In genomic region chr2:11409184-11409959, GRCh38 we compare ENCODE assay signal across 21 cellular contexts. TPM values are rescaled to one million over a fixed set of nuclear protein-coding genes. Genes with fewer than 3 reads are reported as not detected.
A peak's percentile ranks its signal among the peaks of the same experiment; 100 is the strongest.
DNase-seq lines count a peak whose midpoint lies in the region; ATAC-seq and TF ChIP-seq lines count a peak whose summit lies in the region.
"Had no signal": no experiment of that assay in that cellular context is flagged by ENCODE, and none has a peak within 500 bp of the region (broad histone marks: within the 10 kb centered on the region; RNA-seq: fewer than 3 reads in every experiment).

No MANE protein-coding gene starts in this region.

- H3K4me1 ChIP-seq in GM23248 (ENCODE audit: insufficient read depth) = peaks cover 7% of the 10 kb centered on the region
- H3K4me1 ChIP-seq in adipocyte (ENCODE audit: control insufficient read depth, insufficient read depth, low read length) = peaks cover 56% of the 10 kb centered on the region
- H3K4me1 ChIP-seq in CD8-positive, alpha-beta T cell (ENCODE audit: insufficient read depth, low read length) = no peaks in the 10 kb centered on the region

- intact Hi-C loops in CD8-positive, alpha-beta T cell (cut with DNase I, micrococcal nuclease) = no loop called here

- H3F3A ChIP-seq in GM23248 (ENCODE audit: insufficient read depth) = 0 out of 2 replicates have a peak, but pooled peaks cover 6% of the 10 kb centered on the region

- POLR2A ChIA-PET in CD8-positive, alpha-beta T cell (lab: Charles Lee) = no interaction called here

- H3K9ac ChIP-seq in GM23248 = no peak overlapping the region
- H3K9ac ChIP-seq in adipocyte (ENCODE audit: low read length) = peak overlapping the region; percentile 56
- H3K9ac ChIP-seq: SK-N-SH had no signal

- CTCF ChIA-PET in CD8-positive, alpha-beta T cell (lab: Charles Lee) = interaction anchor here (1.3 kb wide), 1 partner anchor 276 kb away, joined by 3 read pairs; a partner anchor contains a TSS

- no peaks in the 10 kb centered on the region for H3K9me3 Mint-ChIP-seq in CD8-positive, alpha-beta T cell

- in situ Hi-C loops in GM23248 (cut with MboI) = no loop called here

- no peak overlapping the region for H3K4me3 Mint-ChIP-seq in CD8-positive, alpha-beta T cell

- no peak overlapping the region for H3K27ac ChIP-seq in GM23248
- H3K27ac ChIP-seq in CD8-positive, alpha-beta T cell (ENCODE audit: low read depth, low read length) = no peak overlapping the region
- H3K27ac ChIP-seq: Peyer's patch had no signal

- H3K4me2 ChIP-seq in GM23248 (ENCODE audit: unreplicated experiment) = no peak overlapping the region
- H3K4me2 ChIP-seq: SK-N-SH had no signal

- no peaks in the 10 kb centered on the region for H3K36me3 Mint-ChIP-seq in CD8-positive, alpha-beta T cell

- H4K20me1 ChIP-seq in GM23248 (ENCODE audit: insufficient read depth) = no peaks in the 10 kb centered on the region

- H3K36me3 ChIP-seq in GM23248 (ENCODE audit: low read depth) (no peaks in the 10 kb centered on the region), adipocyte (ENCODE audit: control insufficient read depth, insufficient read depth, low read length, severe bottlenecking) (no peaks in the 10 kb centered on the region)
- no peaks in the 10 kb centered on the region for H3K36me3 ChIP-seq in CD8-positive, alpha-beta T cell (ENCODE audit: insufficient read depth, low read length)
- H3K36me3 ChIP-seq: MG63, Peyer's patch had no signal

- TF ChIP-seq CTCF in CD8-positive, alpha-beta T cell (IDR thresholded peaks at IDR 0.05) = no peak

- H3K27me3 Mint-ChIP-seq in CD8-positive, alpha-beta T cell (ENCODE audit: low read depth) = peaks cover 14% of the 10 kb centered on the region

- H3K79me2 ChIP-seq in GM23248 (ENCODE audit: insufficient read depth) = no peaks in the 10 kb centered on the region

- no peaks in the 10 kb centered on the region for H3K27me3 ChIP-seq in GM23248 (replicated peaks; ENCODE audit: insufficient read depth)
- no peaks in the 10 kb centered on the region for H3K27me3 ChIP-seq in adipocyte (replicated peaks; ENCODE audit: control insufficient read depth, insufficient read depth, low read length)
- peaks cover 4% of the 10 kb centered on the region for H3K27me3 ChIP-seq in CD8-positive, alpha-beta T cell (ENCODE audit: insufficient read depth, low read length)
- H3K27me3 ChIP-seq: MG63, Peyer's patch had no signal

- no peak overlapping the region for H3K27ac Mint-ChIP-seq in CD8-positive, alpha-beta T cell

- 71 to 74% methylated on average over 2 of the region's 2 CpGs for WGBS in GM23248 (ENCODE audit: low coverage in 1 of 2, low lambda C conversion rate in 2 of 2, missing lambda C conversion rate in 2 of 2), 2 experiments

- H3K9me3 ChIP-seq in GM23248 (ENCODE audit: low read depth) = no peaks in the 10 kb centered on the region
- no peaks in the 10 kb centered on the region for H3K9me3 ChIP-seq in adipocyte (ENCODE audit: control insufficient read depth, low read length)
- no peaks in the 10 kb centered on the region for H3K9me3 ChIP-seq in CD8-positive, alpha-beta T cell (ENCODE audit: low read length)
- H3K9me3 ChIP-seq: MG63, Peyer's patch, SK-N-SH had no signal

- ATAC-seq in GM19023 (IDR thresholded peaks at IDR 0.05; ENCODE audit: unreplicated experiment) (no peak), HG02798 (IDR thresholded peaks at IDR 0.05; ENCODE audit: poor library complexity, unreplicated experiment) (no peak)
- no peak for ATAC-seq in CD8-positive, alpha-beta T cell

- H3K9me2 ChIP-seq in GM23248 (ENCODE audit: insufficient read depth) = no peaks in the 10 kb centered on the region
- H3K9me2 ChIP-seq: SK-N-SH had no signal

- H3K4me1 Mint-ChIP-seq in CD8-positive, alpha-beta T cell (ENCODE audit: low read depth) = no peaks in the 10 kb centered on the region

- H3K4me3 ChIP-seq in GM23248 (no peak overlapping the region), adipocyte (ENCODE audit: low read length) (peak overlapping the region; percentile 5)
- H3K4me3 ChIP-seq in CD8-positive, alpha-beta T cell (ENCODE audit: low read depth, low read length) = no peak overlapping the region
- H3K4me3 ChIP-seq: MG63, Peyer's patch had no signal

- H2AFZ ChIP-seq in GM23248 = no peak overlapping the region

- DNase-seq in A172 (ENCODE audit: low spot score) = peak; percentile 21
- peak; percentile 50 for DNase-seq in GM23248
- DNase-seq in adipocyte (ENCODE audit: low read depth) = no peak
- peak; percentile 63 for DNase-seq in myocyte (ENCODE audit: low read depth)
- DNase-seq in CD8-positive, alpha-beta T cell = no peak
- no peak for DNase-seq in dedifferentiated amniotic fluid mesenchymal stem cell (ENCODE audit: extremely low spot score)
- DNase-seq: 8988T, C1 segment of cervical spinal cord, DMS 273 treated with DMSO at 0.1 percent for 48 hours, GF-D8, H7, KG1, MG63, NCI-H1092 treated with DMSO at 0.1 percent for 48 hours, NCI-H2081 treated with DMSO at 0.1 percent for 48 hours, NCI-H524, Peyer's patch, Right ventricle myocardium superior, SK-N-SH had no signal

RNA-seq across cellular contexts. Expression of gene E2F6, which starts 56.6 kb away (rescaled TPM):
- total RNA-seq in A172 (2014; rRNA removed; shearing (Covaris generic)) = 31.2 and 38.8 TPM in 2 replicates
- total RNA-seq in GM23248 (2014; rRNA removed; shearing (Covaris generic)) = 11.5 and 12.8 TPM in 2 replicates
- polyA plus RNA-seq in GM23248 (2016; fragmentation: Nextera tagmentation; extraction: Ambion mirVana) = 14.3 and 15.3 TPM in 2 replicates
- total RNA-seq in myocyte = 29.1 and 34.5 TPM in 2 replicates
- polyA plus RNA-seq in myocyte (2012) = 14.7 TPM
- 1 to 10 TPM; 4.9 to 5.0 TPM for total RNA-seq in CD8-positive, alpha-beta T cell

Comparison
In these comparisons a context has a peak if more than half of its experiments do, and no peak if none do; other contexts are left out.
1. DNase-seq: peak in A172 (single experiment), GM23248 (single experiment) and myocyte (single experiment); none in adipocyte (single experiment), CD8-positive, alpha-beta T cell (0 of 7) and dedifferentiated amniotic fluid mesenchymal stem cell (single experiment).